8 cellular contexts compared by ENCODE assay signal in the genomic region with DNA sequence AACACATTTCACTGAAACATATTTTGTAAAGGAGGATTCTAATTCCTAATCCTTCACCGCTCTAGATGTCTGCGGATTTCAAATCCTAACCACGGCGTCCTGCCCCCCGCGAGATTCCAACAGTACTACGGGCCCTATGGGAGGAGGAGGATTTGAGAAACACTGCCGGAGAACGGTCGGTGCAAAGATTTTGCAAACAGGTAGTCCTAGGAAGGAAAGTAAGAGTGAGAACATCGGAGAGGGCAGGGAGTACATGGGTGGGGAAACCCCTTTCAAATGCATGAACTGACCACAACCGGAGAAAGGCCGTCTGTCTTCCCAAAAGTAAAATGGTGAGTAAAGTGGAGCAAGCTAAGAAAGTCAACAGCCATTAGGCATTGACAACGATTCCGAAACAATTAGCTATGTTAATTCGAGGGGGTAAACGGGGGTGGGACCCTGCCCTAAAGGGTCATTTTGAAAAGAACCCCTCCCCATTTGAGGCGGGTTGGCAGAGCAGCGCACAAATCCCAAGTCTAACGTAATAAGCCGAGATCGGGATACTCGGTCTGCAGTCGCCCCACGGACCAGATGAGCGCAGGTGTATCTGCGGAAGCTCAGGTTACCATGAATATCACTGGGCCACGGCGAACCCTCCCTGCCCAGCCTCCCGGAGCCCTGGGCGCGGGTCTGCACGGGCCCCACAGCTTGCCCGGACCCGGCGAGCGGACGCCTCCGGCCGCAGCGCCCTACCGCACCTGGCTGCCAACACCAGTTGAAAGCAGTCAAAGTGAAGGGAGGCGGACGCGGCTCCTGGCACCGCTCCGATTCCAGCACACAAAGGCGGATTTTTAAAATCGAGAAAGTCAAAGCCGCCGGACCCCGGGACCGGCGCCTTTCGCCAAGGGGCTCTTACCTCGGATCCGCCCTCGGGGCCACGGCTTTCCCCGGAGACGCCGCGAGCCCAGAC. TPM values are rescaled to one million over a fixed set of nuclear protein-coding genes. Genes with fewer than 3 reads are reported as not detected.
DNase-seq lines count a peak whose midpoint lies in the region; ATAC-seq and TF ChIP-seq lines count a peak whose summit lies in the region.

No MANE protein-coding gene starts in this region.

- H3K9ac ChIP-seq in ES-I3 (ENCODE audit: low read depth, low read length) = peak overlapping the region; percentile 86

- H3K4me1 ChIP-seq in ES-I3 (ENCODE audit: insufficient read depth, low read length) = no peaks in the 10 kb centered on the region

- H3K36me3 ChIP-seq in ES-I3 (ENCODE audit: insufficient read depth, low read length) = no peaks in the 10 kb centered on the region

- peaks cover 3% of the 10 kb centered on the region; the same call in 1 of the 2 replicates for H3K9me3 ChIP-seq in ES-I3 (ENCODE audit: control insufficient read depth, insufficient read depth, low read length)

- in situ Hi-C loops in SK-MEL-5 (cut with HindIII; ENCODE audit: low pct_unique_long_range_greater_than_20kb, low sequenced_read_pairs) = no loop called here

- ATAC-seq in GM21529 (IDR thresholded peaks at IDR 0.05; ENCODE audit: unreplicated experiment) = peak; percentile 37

- H3K27me3 ChIP-seq in layer of hippocampus (ENCODE audit: control insufficient read depth, insufficient read depth, low read length) = no peaks in the 10 kb centered on the region

- DNase-seq in HT1080 (ENCODE audit: low read depth) (peak; percentile 55), SK-MEL-5 (ENCODE audit: low read depth, low spot score) (peak; percentile 66), choroid plexus epithelial cell (ENCODE audit: low read depth) (peak; percentile 78)
- peak; percentile 32 for DNase-seq in stimulated activated CD4-positive, alpha-beta T cell treated with anti-CD3 and anti-CD28 coated beads, Interleukin-4, amount 100 ng/mL, for 1 hour
- no peak for DNase-seq in central memory CD4-positive, alpha-beta T cell

- peak overlapping the region; percentile 68 for H3K27ac ChIP-seq in layer of hippocampus (ENCODE audit: low read depth, low read length)

- peak overlapping the region; percentile 83 for H3K4me3 ChIP-seq in choroid plexus epithelial cell (ENCODE audit: low read depth, low read length)

- TF ChIP-seq CTCF in choroid plexus epithelial cell (conservative IDR thresholded peaks at IDR 0.05; ENCODE audit: low read depth, low read length) = peak; percentile 16

RNA-seq across cellular contexts. Expression of gene EPS8, which starts 0.6 kb away (rescaled TPM):
- 30.4 and 36.7 TPM in 2 replicates for total RNA-seq in HT1080 (2014; rRNA removed; shearing (Covaris generic))
- polyA plus RNA-seq in HT1080 (2015; cell fraction: cytosol; rRNA removed) = 40.3 and 53.0 TPM in 2 replicates
- 58.8 and 59.5 TPM in 2 replicates for polyA plus RNA-seq in HT1080 (2015; cell fraction: nucleus; rRNA removed)
- 186 and 193 TPM in 2 replicates for total RNA-seq in SK-MEL-5 (2014; rRNA removed; shearing (Covaris generic))
- polyA plus RNA-seq in SK-MEL-5 (2015; cell fraction: cytosol; rRNA removed) = 113 and 145 TPM in 2 replicates
- polyA plus RNA-seq in SK-MEL-5 (2015; cell fraction: nucleus; rRNA removed) = 150 and 152 TPM in 2 replicates
